Comparison of ENCODE assay signal across 1 cellular context in the genomic region with DNA sequence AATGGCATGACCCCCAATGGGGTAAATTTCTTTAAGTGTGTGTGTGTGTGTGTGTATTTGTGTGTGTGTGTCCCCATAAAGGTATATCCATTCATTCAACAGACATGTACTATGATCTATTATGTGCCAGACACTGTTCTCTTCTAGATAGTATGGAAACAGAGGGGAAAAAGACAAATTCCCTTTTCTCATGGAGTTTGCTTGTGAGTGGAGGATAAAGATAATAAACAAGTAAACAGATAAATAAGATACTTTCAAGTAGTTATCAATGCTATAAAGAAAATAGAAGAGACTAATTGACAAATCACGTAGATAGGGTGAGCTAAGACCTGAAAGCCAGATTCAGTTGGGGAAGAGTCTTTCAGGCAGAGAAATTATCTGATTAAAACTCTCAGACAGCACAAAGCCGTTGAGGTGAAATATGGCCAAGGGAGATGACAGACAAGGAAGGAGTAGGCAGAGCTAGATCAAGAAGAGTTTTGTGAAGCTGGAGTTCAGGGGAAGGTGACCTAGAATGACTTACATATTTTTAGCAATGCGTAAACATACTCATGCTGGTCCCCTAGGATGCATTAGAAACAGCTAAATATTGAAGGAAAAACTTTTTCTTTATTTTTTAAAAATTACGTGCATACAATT.
TF ChIP-seq lines count a peak whose summit lies in the region.

No MANE protein-coding gene starts in this region.

TF ChIP-seq in K562, 482 proteins besides CTCF, POLR2A, EP300 and RAD21 (continued from another document and continues in another):
- TF ChIP-seq ZNF282 (CRISPR knock-in tag; IDR thresholded peaks at IDR 0.05), result no peak
- TF ChIP-seq, protein P1, sequence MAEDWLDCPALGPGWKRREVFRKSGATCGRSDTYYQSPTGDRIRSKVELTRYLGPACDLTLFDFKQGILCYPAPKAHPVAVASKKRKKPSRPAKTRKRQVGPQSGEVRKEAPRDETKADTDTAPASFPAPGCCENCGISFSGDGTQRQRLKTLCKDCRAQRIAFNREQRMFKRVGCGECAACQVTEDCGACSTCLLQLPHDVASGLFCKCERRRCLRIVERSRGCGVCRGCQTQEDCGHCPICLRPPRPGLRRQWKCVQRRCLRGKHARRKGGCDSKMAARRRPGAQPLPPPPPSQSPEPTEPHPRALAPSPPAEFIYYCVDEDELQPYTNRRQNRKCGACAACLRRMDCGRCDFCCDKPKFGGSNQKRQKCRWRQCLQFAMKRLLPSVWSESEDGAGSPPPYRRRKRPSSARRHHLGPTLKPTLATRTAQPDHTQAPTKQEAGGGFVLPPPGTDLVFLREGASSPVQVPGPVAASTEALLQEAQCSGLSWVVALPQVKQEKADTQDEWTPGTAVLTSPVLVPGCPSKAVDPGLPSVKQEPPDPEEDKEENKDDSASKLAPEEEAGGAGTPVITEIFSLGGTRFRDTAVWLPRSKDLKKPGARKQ (CRISPR knock-in tag; IDR thresholded peaks at IDR 0.05), result peak; percentile 86
- TF ChIP-seq SP1 (CRISPR knock-in tag; IDR thresholded peaks at IDR 0.05), result no peak
- TF ChIP-seq, protein P2, sequence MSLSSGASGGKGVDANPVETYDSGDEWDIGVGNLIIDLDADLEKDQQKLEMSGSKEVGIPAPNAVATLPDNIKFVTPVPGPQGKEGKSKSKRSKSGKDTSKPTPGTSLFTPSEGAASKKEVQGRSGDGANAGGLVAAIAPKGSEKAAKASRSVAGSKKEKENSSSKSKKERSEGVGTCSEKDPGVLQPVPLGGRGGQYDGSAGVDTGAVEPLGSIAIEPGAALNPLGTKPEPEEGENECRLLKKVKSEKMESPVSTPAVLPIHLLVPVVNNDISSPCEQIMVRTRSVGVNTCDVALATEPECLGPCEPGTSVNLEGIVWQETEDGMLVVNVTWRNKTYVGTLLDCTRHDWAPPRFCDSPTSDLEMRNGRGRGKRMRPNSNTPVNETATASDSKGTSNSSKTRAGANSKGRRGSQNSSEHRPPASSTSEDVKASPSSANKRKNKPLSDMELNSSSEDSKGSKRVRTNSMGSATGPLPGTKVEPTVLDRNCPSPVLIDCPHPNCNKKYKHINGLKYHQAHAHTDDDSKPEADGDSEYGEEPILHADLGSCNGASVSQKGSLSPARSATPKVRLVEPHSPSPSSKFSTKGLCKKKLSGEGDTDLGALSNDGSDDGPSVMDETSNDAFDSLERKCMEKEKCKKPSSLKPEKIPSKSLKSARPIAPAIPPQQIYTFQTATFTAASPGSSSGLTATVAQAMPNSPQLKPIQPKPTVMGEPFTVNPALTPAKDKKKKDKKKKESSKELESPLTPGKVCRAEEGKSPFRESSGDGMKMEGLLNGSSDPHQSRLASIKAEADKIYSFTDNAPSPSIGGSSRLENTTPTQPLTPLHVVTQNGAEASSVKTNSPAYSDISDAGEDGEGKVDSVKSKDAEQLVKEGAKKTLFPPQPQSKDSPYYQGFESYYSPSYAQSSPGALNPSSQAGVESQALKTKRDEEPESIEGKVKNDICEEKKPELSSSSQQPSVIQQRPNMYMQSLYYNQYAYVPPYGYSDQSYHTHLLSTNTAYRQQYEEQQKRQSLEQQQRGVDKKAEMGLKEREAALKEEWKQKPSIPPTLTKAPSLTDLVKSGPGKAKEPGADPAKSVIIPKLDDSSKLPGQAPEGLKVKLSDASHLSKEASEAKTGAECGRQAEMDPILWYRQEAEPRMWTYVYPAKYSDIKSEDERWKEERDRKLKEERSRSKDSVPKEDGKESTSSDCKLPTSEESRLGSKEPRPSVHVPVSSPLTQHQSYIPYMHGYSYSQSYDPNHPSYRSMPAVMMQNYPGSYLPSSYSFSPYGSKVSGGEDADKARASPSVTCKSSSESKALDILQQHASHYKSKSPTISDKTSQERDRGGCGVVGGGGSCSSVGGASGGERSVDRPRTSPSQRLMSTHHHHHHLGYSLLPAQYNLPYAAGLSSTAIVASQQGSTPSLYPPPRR (CRISPR knock-in tag; IDR thresholded peaks at IDR 0.05; ENCODE audit: borderline replicate concordance), result no peak
- TF ChIP-seq SETDB1 (IDR thresholded peaks at IDR 0.05; ENCODE audit: low read length), result no peak
- TF ChIP-seq, protein P3, sequence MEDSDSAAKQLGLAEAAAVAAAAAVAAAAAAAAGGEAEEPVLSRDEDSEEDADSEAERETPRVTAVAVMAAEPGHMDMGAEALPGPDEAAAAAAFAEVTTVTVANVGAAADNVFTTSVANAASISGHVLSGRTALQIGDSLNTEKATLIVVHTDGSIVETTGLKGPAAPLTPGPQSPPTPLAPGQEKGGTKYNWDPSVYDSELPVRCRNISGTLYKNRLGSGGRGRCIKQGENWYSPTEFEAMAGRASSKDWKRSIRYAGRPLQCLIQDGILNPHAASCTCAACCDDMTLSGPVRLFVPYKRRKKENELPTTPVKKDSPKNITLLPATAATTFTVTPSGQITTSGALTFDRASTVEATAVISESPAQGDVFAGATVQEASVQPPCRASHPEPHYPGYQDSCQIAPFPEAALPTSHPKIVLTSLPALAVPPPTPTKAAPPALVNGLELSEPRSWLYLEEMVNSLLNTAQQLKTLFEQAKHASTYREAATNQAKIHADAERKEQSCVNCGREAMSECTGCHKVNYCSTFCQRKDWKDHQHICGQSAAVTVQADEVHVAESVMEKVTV (CRISPR knock-in tag; IDR thresholded peaks at IDR 0.05), result no peak
- TF ChIP-seq, protein P4, sequence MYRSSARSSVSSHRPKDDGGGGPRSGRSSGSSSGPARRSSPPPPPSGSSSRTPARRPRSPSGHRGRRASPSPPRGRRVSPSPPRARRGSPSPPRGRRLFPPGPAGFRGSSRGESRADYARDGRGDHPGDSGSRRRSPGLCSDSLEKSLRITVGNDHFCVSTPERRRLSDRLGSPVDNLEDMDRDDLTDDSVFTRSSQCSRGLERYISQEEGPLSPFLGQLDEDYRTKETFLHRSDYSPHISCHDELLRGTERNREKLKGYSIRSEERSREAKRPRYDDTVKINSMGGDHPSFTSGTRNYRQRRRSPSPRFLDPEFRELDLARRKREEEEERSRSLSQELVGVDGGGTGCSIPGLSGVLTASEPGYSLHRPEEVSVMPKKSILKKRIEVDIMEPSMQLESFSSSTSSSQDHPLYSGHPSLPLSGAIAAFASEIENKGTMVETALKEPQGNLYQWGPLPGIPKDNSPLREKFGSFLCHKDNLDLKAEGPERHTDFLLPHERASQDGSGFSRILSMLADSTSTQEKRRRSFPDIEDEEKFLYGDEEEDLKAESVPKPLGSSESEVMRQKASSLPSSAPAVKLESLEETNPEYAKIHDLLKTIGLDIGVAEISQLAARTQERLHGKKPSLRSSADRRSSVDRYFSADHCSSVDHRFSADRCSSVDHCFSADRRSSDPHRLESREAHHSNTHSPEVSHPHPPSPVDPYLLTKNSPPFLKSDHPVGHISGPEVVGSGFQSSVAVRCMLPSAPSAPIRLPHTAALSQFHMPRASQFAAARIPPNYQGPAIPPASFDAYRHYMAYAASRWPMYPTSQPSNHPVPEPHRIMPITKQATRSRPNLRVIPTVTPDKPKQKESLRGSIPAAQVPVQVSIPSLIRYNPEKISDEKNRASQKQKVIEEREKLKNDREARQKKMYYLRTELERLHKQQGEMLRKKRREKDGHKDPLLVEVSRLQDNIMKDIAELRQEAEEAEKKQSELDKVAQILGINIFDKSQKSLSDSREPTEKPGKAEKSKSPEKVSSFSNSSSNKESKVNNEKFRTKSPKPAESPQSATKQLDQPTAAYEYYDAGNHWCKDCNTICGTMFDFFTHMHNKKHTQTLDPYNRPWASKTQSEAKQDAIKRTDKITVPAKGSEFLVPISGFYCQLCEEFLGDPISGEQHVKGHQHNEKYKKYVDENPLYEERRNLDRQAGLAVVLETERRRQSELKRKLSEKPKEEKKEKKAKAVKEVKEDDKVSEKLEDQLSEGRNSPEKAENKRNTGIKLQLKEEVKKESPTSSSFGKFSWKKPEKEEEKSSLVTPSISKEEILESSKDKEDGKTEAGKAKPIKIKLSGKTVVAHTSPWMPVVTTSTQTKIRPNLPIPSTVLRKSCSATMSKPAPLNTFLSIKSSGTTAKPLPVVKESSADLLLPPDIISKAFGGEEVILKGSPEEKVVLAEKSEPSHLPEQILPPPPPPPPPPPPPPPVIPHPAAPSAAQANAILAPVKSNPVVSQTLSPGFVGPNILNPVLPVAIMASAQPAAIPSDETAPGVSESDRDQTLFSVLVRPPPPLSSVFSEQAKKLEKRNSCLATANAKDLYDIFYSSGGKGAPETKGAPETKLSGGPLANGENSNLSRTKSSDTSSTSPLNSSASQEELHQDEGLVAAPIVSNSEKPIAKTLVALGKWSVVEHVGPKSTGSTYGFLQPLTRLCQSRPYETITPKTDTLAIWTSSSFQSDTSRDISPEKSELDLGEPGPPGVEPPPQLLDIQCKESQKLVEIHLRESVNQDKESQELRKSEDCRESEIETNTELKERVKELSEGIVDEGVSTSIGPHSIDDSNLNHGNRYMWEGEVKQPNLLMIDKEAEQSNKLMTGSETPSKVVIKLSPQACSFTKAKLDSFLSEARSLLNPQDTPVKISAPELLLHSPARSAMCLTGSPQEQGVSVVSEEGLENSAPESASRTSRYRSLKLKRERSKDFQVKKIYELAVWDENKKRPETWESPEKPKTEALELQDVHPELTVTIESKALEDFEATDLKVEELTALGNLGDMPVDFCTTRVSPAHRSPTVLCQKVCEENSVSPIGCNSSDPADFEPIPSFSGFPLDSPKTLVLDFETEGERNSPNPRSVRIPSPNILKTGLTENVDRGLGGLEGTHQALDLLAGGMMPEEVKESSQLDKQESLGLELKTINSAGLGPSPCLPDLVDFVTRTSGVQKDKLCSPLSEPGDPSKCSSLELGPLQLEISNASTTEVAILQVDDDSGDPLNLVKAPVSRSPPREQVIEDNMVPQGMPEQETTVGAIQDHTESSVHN (IDR thresholded peaks at IDR 0.05; ENCODE audit: borderline replicate concordance in 1 of 2, low read depth in 1 of 2), result 0 out of 4 replicates have a peak, but pooled peaks of 1 of the 2 experiments have one; percentile 37
- no peak for TF ChIP-seq RBBP5 (IDR thresholded peaks at IDR 0.05; ENCODE audit: borderline replicate concordance, insufficient read depth, low read length, poor library complexity, severe bottlenecking)
- TF ChIP-seq MXI1 (IDR thresholded peaks at IDR 0.05; ENCODE audit: low read depth, low read length), result no peak
- TF ChIP-seq, protein P5, sequence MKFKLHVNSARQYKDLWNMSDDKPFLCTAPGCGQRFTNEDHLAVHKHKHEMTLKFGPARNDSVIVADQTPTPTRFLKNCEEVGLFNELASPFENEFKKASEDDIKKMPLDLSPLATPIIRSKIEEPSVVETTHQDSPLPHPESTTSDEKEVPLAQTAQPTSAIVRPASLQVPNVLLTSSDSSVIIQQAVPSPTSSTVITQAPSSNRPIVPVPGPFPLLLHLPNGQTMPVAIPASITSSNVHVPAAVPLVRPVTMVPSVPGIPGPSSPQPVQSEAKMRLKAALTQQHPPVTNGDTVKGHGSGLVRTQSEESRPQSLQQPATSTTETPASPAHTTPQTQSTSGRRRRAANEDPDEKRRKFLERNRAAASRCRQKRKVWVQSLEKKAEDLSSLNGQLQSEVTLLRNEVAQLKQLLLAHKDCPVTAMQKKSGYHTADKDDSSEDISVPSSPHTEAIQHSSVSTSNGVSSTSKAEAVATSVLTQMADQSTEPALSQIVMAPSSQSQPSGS (CRISPR knock-in tag; IDR thresholded peaks at IDR 0.05), result no peak
- TF ChIP-seq, protein P6, sequence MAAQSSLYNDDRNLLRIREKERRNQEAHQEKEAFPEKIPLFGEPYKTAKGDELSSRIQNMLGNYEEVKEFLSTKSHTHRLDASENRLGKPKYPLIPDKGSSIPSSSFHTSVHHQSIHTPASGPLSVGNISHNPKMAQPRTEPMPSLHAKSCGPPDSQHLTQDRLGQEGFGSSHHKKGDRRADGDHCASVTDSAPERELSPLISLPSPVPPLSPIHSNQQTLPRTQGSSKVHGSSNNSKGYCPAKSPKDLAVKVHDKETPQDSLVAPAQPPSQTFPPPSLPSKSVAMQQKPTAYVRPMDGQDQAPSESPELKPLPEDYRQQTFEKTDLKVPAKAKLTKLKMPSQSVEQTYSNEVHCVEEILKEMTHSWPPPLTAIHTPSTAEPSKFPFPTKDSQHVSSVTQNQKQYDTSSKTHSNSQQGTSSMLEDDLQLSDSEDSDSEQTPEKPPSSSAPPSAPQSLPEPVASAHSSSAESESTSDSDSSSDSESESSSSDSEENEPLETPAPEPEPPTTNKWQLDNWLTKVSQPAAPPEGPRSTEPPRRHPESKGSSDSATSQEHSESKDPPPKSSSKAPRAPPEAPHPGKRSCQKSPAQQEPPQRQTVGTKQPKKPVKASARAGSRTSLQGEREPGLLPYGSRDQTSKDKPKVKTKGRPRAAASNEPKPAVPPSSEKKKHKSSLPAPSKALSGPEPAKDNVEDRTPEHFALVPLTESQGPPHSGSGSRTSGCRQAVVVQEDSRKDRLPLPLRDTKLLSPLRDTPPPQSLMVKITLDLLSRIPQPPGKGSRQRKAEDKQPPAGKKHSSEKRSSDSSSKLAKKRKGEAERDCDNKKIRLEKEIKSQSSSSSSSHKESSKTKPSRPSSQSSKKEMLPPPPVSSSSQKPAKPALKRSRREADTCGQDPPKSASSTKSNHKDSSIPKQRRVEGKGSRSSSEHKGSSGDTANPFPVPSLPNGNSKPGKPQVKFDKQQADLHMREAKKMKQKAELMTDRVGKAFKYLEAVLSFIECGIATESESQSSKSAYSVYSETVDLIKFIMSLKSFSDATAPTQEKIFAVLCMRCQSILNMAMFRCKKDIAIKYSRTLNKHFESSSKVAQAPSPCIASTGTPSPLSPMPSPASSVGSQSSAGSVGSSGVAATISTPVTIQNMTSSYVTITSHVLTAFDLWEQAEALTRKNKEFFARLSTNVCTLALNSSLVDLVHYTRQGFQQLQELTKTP (IDR thresholded peaks at IDR 0.05; ENCODE audit: low read depth in 1 of 2, partially characterized antibody in 2 of 2), result peak in 1 of 2 experiments; percentile 49
- TF ChIP-seq, protein P7, sequence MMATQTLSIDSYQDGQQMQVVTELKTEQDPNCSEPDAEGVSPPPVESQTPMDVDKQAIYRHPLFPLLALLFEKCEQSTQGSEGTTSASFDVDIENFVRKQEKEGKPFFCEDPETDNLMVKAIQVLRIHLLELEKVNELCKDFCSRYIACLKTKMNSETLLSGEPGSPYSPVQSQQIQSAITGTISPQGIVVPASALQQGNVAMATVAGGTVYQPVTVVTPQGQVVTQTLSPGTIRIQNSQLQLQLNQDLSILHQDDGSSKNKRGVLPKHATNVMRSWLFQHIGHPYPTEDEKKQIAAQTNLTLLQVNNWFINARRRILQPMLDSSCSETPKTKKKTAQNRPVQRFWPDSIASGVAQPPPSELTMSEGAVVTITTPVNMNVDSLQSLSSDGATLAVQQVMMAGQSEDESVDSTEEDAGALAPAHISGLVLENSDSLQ (IDR thresholded peaks at IDR 0.05), result peak; percentile 97
- peak; percentile 72; the same call in 1 of the 2 replicates for TF ChIP-seq SMARCC2 (IDR thresholded peaks at IDR 0.05; ENCODE audit: low read depth)
- TF ChIP-seq MIER1 (IDR thresholded peaks at IDR 0.05; ENCODE audit: low read depth), result no peak
